ENCODE assay signal across 18 cellular contexts in the genomic region with DNA sequence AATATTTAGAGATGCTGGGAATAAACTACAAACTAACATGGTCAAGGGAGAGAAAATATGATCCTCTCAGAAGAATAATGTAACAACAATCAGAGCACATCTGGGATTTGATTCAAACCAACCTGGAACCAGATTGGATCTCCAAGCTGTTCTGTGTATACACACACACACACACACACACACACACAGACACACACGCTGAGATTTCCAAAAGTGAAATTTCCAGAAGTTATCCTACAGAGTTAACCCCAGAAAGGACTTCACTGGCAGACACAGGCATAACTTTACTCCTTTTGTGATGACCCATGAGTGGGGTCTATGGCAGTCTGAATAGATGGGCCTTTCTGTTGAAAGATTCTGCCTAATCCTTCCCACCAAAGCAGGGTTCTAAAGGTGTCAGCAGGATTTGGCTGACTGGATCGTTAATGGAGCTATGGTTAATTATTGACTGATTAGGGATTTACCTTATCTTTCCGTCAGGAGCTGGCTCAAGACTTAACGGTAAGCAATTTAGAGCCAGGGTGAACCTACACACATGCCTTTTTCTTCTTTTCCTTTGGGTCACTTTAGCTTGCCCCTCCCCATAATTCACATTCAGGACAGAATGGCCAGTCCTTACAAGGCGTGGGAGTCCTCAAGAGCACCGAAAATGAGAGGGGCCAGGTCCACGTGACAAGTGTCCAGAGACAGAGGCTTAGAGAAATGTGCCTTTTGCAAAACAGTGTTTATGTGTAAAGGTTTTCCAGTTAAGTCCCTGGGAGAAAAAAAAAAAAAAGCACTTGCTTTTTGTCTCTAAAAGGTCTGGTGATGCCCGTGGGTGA. TPM values are rescaled to one million over a fixed set of nuclear protein-coding genes. Genes with fewer than 3 reads are reported as not detected.
DNase-seq lines count a peak whose midpoint lies in the region; ATAC-seq, FAIRE-seq and TF ChIP-seq lines count a peak whose summit lies in the region.
"Had no signal": no experiment of that assay in that cellular context is flagged by ENCODE, and none has a peak within 500 bp of the region (broad histone marks: within the 10 kb centered on the region; RNA-seq: fewer than 3 reads in every experiment).

No MANE protein-coding gene starts in this region.

- DNase-seq in D721Med (ENCODE audit: insufficient read length, low spot score) = no peak
- peak; percentile 60 for DNase-seq in SW480 (ENCODE audit: low spot score)
- DNase-seq in left kidney (ENCODE audit: low read depth, low spot score) = peak; percentile 55
- no peak for DNase-seq in pancreas
- DNase-seq in GM19238 (ENCODE audit: insufficient read length, low spot score) = no peak
- DNase-seq in globus pallidus (ENCODE audit: low spot score) = no peak
- DNase-seq: COR-L47, DND-41, GF-D8, H9, NCI-H1417, NCI-H2029, NCI-H524 treated with DMSO at 0.1 percent for 48 hours had no signal

- H3K27ac ChIP-seq in pancreas = peak overlapping the region in 3 of 4 donors; percentile 8 to 58 (median 37)

- no peak for TF ChIP-seq CTCF in D721Med (IDR thresholded peaks at IDR 0.05; ENCODE audit: insufficient read depth, missing control alignments)
- TF ChIP-seq CTCF in pancreas (IDR thresholded peaks at IDR 0.05) = no peak

- WGBS in pancreas, 2 donors = 9% methylated on average over 8 of the region's 8 CpGs

- FAIRE-seq in D721Med (lab: Jason Lieb, UNC) (peak; percentile 78), pancreas (lab: Jason Lieb, UNC) (no peak)

- H3K9me3 ChIP-seq in pancreas = no peaks in the 10 kb centered on the region

- intact Hi-C loops in pancreas (cut with DNase I) = no loop called here

- no peaks in the 10 kb centered on the region for H3K27me3 ChIP-seq in pancreas

- H3K36me3 ChIP-seq in pancreas = no peaks in the 10 kb centered on the region

- ATAC-seq in pancreas (peak; percentile 73 to 86 (median 79)), GM21367 (IDR thresholded peaks at IDR 0.05; ENCODE audit: unreplicated experiment) (no peak), GM21423 (IDR thresholded peaks at IDR 0.05; ENCODE audit: unreplicated experiment) (no peak)

- H3K4me1 ChIP-seq in pancreas = peaks cover 0 to 19% (median 15%) of the 10 kb centered on the region in 3 donors

- H3K4me3 ChIP-seq in pancreas = no peak overlapping the region

RNA-seq across cellular contexts. Expression of a gene that starts 10.9 kb away (rescaled TPM):
- 10 to 100 TPM; 32.8 to 66.4 (median 38.4) TPM for total RNA-seq in pancreas
- 1 to 10 TPM; 8.4 to 8.9 TPM for polyA plus RNA-seq in pancreas
- total RNA-seq: A172, OCI-LY7 had no signal
- polyA plus RNA-seq: CD14-positive monocyte had no signal

Comparison
In these comparisons a context has a peak if more than half of its experiments do, and no peak if none do; other contexts are left out.
1. DNase-seq: peak in SW480 (single experiment) and left kidney (single experiment); none in D721Med (single experiment), pancreas (0 of 6), GM19238 (single experiment) and globus pallidus (single experiment).
2. ATAC-seq: peak in pancreas (4 of 4); none in GM21367 (single experiment) and GM21423 (single experiment).